23 cellular contexts compared by ENCODE assay signal in genomic region chr9:137969008-137969407, GRCh38.
DNase-seq lines count a peak whose midpoint lies in the region; ATAC-seq and TF ChIP-seq lines count a peak whose summit lies in the region.
"Had no signal": no experiment of that assay in that cellular context is flagged by ENCODE, and none has a peak within 500 bp of the region (broad histone marks: within the 10 kb centered on the region; RNA-seq: fewer than 3 reads in every experiment).

No MANE protein-coding gene starts in this region.

- in situ Hi-C loops in GM13976 (cut with MboI; ENCODE audit: low sequenced_read_pairs, unreplicated experiment) = no loop called here

- H3K4me3 ChIP-seq in endodermal cell (ENCODE audit: low read length) = no peak overlapping the region
- no peak overlapping the region for H3K4me3 ChIP-seq in neural progenitor cell
- no peak overlapping the region for H3K4me3 ChIP-seq in stomach
- H3K4me3 ChIP-seq: GM12878, GM23338 had no signal

- H3K36me3 Mint-ChIP-seq in endodermal cell (ENCODE audit: low read depth) (no peaks in the 10 kb centered on the region), neural progenitor cell (no peaks in the 10 kb centered on the region)
- H3K36me3 Mint-ChIP-seq: CD4-positive, CD25-positive, alpha-beta regulatory T cell had no signal

- intact Hi-C loops in stomach (cut with DNase I; ENCODE audit: low total_unique reads) = no loop called here

- TF ChIP-seq CTCF in GM13976 (IDR thresholded peaks at IDR 0.05; ENCODE audit: borderline replicate concordance, control extremely low read depth, extremely low read depth, insufficient read depth, missing control alignments) = no peak
- no peak for TF ChIP-seq CTCF in endodermal cell (conservative IDR thresholded peaks at IDR 0.05)
- TF ChIP-seq CTCF in neural progenitor cell (IDR thresholded peaks at IDR 0.05) = no peak
- TF ChIP-seq CTCF in stomach (IDR thresholded peaks at IDR 0.05) = no peak

- H3K27ac ChIP-seq in endodermal cell (ENCODE audit: low read depth, low read length) (no peak overlapping the region), neural progenitor cell (no peak overlapping the region), stomach (no peak overlapping the region)
- H3K27ac ChIP-seq: KMS-11 had no signal

- TF ChIP-seq POLR2A in stomach (IDR thresholded peaks at IDR 0.05) = no peak

- no peak overlapping the region for H3K9ac ChIP-seq in endodermal cell (ENCODE audit: extremely low read depth, low read length, poor library complexity, severe bottlenecking)
- H3K9ac ChIP-seq in neural progenitor cell = no peak overlapping the region
- H3K9ac ChIP-seq: KMS-11 had no signal

- H3K4me1 Mint-ChIP-seq in endodermal cell (no peaks in the 10 kb centered on the region), neural progenitor cell (peaks cover 18% of the 10 kb centered on the region)
- H3K4me1 Mint-ChIP-seq: GM23338 had no signal

- H3K9me3 Mint-ChIP-seq in endodermal cell = no peaks in the 10 kb centered on the region
- H3K9me3 Mint-ChIP-seq in neural progenitor cell = peaks cover 4% of the 10 kb centered on the region
- H3K9me3 Mint-ChIP-seq: GM23338 had no signal

- TF ChIP-seq EP300 in stomach (IDR thresholded peaks at IDR 0.05) = no peak

- no peaks in the 10 kb centered on the region for H3K27me3 Mint-ChIP-seq in endodermal cell (ENCODE audit: insufficient read depth)
- no peaks in the 10 kb centered on the region for H3K27me3 Mint-ChIP-seq in neural progenitor cell (ENCODE audit: insufficient read depth, low read depth)

- DNase-seq in GM13976 (ENCODE audit: low spot score) = peak; percentile 17
- DNase-seq in endodermal cell = peak; percentile 22
- DNase-seq in neural progenitor cell (ENCODE audit: low spot score) = no peak
- peak; percentile 20 for DNase-seq in stomach
- DNase-seq: CD4-positive, CD25-positive, alpha-beta regulatory T cell; DMS 273 treated with DMSO at 0.1 percent for 48 hours; DMS79 treated with DMSO at 0.1 percent for 48 hours; HCEC 1CT; IMR-90; NCI-H1105; NCI-H1694; NCI-H2081; NCI-H2171; NCI-H345; NCI-H524; NCI-H774; NK-92 treated with Interleukin-12 subunit alpha and Interleukin-12 subunit beta, amount 100 ng/mL, for 24 hours had no signal

- ATAC-seq in GM18502 (IDR thresholded peaks at IDR 0.05; ENCODE audit: poor library complexity, unreplicated experiment) (no peak), HG02970 (IDR thresholded peaks at IDR 0.05; ENCODE audit: low FRiP score, unreplicated experiment) (no peak), GM18909 (IDR thresholded peaks at IDR 0.05; ENCODE audit: poor library complexity, unreplicated experiment) (no peak)

- 78 to 100% methylated on average over 2 to 8 of the region's 8 CpGs for WGBS in endodermal cell (ENCODE audit: insufficient coverage in 1 of 2, insufficient read length in 1 of 2), 2 experiments
- WGBS in stomach, 5 donors = 67 to 79% (median 73%) methylated on average over 8 of the region's 8 CpGs

- H3K9me3 ChIP-seq in endodermal cell (ENCODE audit: control insufficient read depth, low read length) (peaks cover 14% of the 10 kb centered on the region), neural progenitor cell (ENCODE audit: low read depth) (no peaks in the 10 kb centered on the region), stomach (no peaks in the 10 kb centered on the region)

- no peaks in the 10 kb centered on the region for H3K4me1 ChIP-seq in endodermal cell (ENCODE audit: control insufficient read depth, insufficient read depth, low read length)
- H3K4me1 ChIP-seq in neural progenitor cell = no peaks in the 10 kb centered on the region
- no peaks in the 10 kb centered on the region for H3K4me1 ChIP-seq in stomach

- H2AFZ ChIP-seq in neural progenitor cell (replicated peaks) = no peak overlapping the region
- H2AFZ ChIP-seq: GM23338 had no signal

- H3K27ac Mint-ChIP-seq in endodermal cell (no peak overlapping the region), neural progenitor cell (peak overlapping the region; percentile 57)
- H3K27ac Mint-ChIP-seq: CD4-positive, CD25-positive, alpha-beta regulatory T cell; GM23338 had no signal

- H3F3A ChIP-seq in neural progenitor cell (ENCODE audit: low read depth) = no peaks in the 10 kb centered on the region

- H3K4me2 ChIP-seq in neural progenitor cell = no peak overlapping the region
- H3K4me2 ChIP-seq: GM23338, KMS-11 had no signal

- H4K20me1 ChIP-seq in neural progenitor cell (ENCODE audit: low read depth) = no peaks in the 10 kb centered on the region

- H3K4me3 Mint-ChIP-seq in endodermal cell (no peak overlapping the region), neural progenitor cell (no peak overlapping the region)
- H3K4me3 Mint-ChIP-seq: CD4-positive, CD25-positive, alpha-beta regulatory T cell; GM23338 had no signal

- H3K27me3 ChIP-seq in endodermal cell (ENCODE audit: control insufficient read depth, insufficient read depth, low read length, poor library complexity, severe bottlenecking) (no peaks in the 10 kb centered on the region), neural progenitor cell (no peaks in the 10 kb centered on the region), stomach (peaks cover 0 to 33% (median 0%) of the 10 kb centered on the region in 3 donors)

- H3K36me3 ChIP-seq in endodermal cell (ENCODE audit: control insufficient read depth, insufficient read depth, low read length) (no peaks in the 10 kb centered on the region), neural progenitor cell (no peaks in the 10 kb centered on the region), stomach (no peaks in the 10 kb centered on the region)

- no peaks in the 10 kb centered on the region for H3K79me2 ChIP-seq in neural progenitor cell (ENCODE audit: low read depth)
